ENCODE assay signal across 22 cellular contexts in the genomic region with DNA sequence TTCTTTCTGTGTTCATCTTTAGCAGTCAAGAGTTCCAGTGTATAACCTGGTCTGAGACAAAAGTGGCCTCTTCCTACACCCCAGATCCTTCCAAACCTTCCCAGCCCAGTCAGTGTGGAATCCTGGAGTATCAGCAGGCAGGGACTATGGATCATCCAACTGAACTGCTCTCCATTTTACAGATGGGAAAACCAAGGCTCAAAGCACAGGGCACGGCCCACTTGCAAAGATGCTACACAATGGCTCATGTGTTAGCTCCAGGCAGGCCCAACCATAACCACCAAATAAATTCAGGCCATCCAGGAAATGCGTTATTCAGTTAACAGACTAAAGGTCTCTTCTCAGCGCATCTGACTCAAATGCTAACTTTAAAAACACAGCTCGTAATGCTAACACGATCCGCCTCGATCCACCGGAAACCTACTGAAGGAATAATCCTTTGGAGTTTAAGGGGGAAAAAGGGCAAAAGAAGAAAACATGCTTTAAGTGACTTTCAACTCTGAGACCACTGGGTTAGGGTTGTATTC. TPM values are rescaled to one million over a fixed set of nuclear protein-coding genes. Genes with fewer than 3 reads are reported as not detected.
A peak's percentile ranks its signal among the peaks of the same experiment; 100 is the strongest.
DNase-seq lines count a peak whose midpoint lies in the region; ATAC-seq and TF ChIP-seq lines count a peak whose summit lies in the region.
"Had no signal": no experiment of that assay in that cellular context is flagged by ENCODE, and none has a peak within 500 bp of the region (broad histone marks: within the 10 kb centered on the region; RNA-seq: fewer than 3 reads in every experiment).

No MANE protein-coding gene starts in this region.

- peaks cover 9 to 20% of the 10 kb centered on the region in 2 experiments for H3K4me1 Mint-ChIP-seq in H9
- H3K4me1 Mint-ChIP-seq: CD14-positive monocyte had no signal

- H3K27ac Mint-ChIP-seq in H9 = no peak overlapping the region
- H3K27ac Mint-ChIP-seq: CD14-positive monocyte, mesothelial cell of epicardium had no signal

- no peaks in the 10 kb centered on the region for H3K36me3 ChIP-seq in smooth muscle cell (ENCODE audit: low read depth)
- H3K36me3 ChIP-seq: colonic mucosa, heart right ventricle, sigmoid colon, transverse colon had no signal

- no peaks in the 10 kb centered on the region for H4K20me1 ChIP-seq in H9 (ENCODE audit: control insufficient read depth, insufficient read depth, insufficient read length)
- H4K20me1 ChIP-seq in smooth muscle cell (ENCODE audit: low read depth) = no peaks in the 10 kb centered on the region

- H3F3A ChIP-seq in smooth muscle cell (ENCODE audit: low read depth) = peaks cover 20% of the 10 kb centered on the region

- H3K56ac ChIP-seq in H9 (ENCODE audit: insufficient read length, low read depth, low read length) = no peak overlapping the region

- WGBS in H9 (ENCODE audit: extremely low coverage, insufficient read length, low lambda C conversion rate) = no CpG with 5 or more reads among the region's 8 CpGs
- WGBS in smooth muscle cell (ENCODE audit: low lambda C conversion rate) = 49% methylated on average over 8 of the region's 8 CpGs

- H2BK120ac ChIP-seq in H9 (ENCODE audit: low read depth, low read length, poor library complexity, severe bottlenecking) = no peak overlapping the region

- TF ChIP-seq CTCF in H9 (conservative IDR thresholded peaks at IDR 0.05) (no peak), WI38 (IDR thresholded peaks at IDR 0.05; ENCODE audit: low read depth, low read length) (no peak), foreskin fibroblast (IDR thresholded peaks at IDR 0.05; ENCODE audit: low read depth, low read length) (no peak), smooth muscle cell (IDR thresholded peaks at IDR 0.05; ENCODE audit: borderline replicate concordance, insufficient read depth, poor library complexity, severe bottlenecking) (no peak)

- H3K4me3 ChIP-seq in WI38 (ENCODE audit: low read depth, low read length) (0 out of 2 replicates have a peak overlapping the region, but pooled peaks have one; percentile 0), foreskin fibroblast (ENCODE audit: low read depth in 1 of 2, low read length in 2 of 2) (peak overlapping the region; percentile 6 to 40), smooth muscle cell (peak overlapping the region; percentile 17)
- H3K4me3 ChIP-seq: colonic mucosa, heart right ventricle, sigmoid colon, transverse colon had no signal

- peaks cover 57% of the 10 kb centered on the region for H3K27me3 Mint-ChIP-seq in H9 (ENCODE audit: low read depth)

- no peak overlapping the region for H4K91ac ChIP-seq in H9 (ENCODE audit: insufficient read length, low read depth, low read length)

- H3K18ac ChIP-seq in H9 (ENCODE audit: insufficient read length, low read depth, low read length) = no peak overlapping the region

- DNase-seq in H9 (no peak), foreskin fibroblast (no peak), smooth muscle cell (lab: John Stamatoyannopoulos, UW; ENCODE audit: unreplicated experiment) (no peak), LoVo (ENCODE audit: low spot score) (no peak)
- DNase-seq: activated CD4-positive, alpha-beta T cell treated with anti-CD3 and anti-CD28 coated beads for 1 hour; activated effector memory CD4-positive, alpha-beta T cell treated with Interleukin-2 at 50 U/mL for 16 hours; amygdala; colonic mucosa; DND-41; heart right ventricle; KBM-7; NCI-H1436; SHP77 treated with DMSO at 0.1 percent for 48 hours; sigmoid colon; transverse colon had no signal

- no peaks in the 10 kb centered on the region for H3K23me2 ChIP-seq in H9 (ENCODE audit: insufficient read length, low read depth, low read length, poor library complexity, severe bottlenecking)

- no peak overlapping the region for H3K9ac ChIP-seq in H9 (ENCODE audit: extremely low read depth, insufficient read length, low read length)
- peak overlapping the region; percentile 89 for H3K9ac ChIP-seq in smooth muscle cell (ENCODE audit: low read depth)

- no peak overlapping the region for H2BK20ac ChIP-seq in H9 (ENCODE audit: low read depth, low read length, poor library complexity, severe bottlenecking)

- H3K36me3 Mint-ChIP-seq in H9 (ENCODE audit: insufficient read depth in 1 of 3, low read depth in 3 of 3) = no peaks in the 10 kb centered on the region
- H3K36me3 Mint-ChIP-seq: CD14-positive monocyte, mesothelial cell of epicardium had no signal

- no peak overlapping the region for H3T11ph ChIP-seq in H9 (ENCODE audit: low read length)

- ATAC-seq in esophagus mucosa (no peak), HG03565 (IDR thresholded peaks at IDR 0.05; ENCODE audit: unreplicated experiment) (no peak)
- ATAC-seq: heart right ventricle had no signal

- no peak overlapping the region for H2BK12ac ChIP-seq in H9 (ENCODE audit: insufficient read length, low read depth, low read length)

- no peaks in the 10 kb centered on the region for H3K79me1 ChIP-seq in H9 (ENCODE audit: insufficient read depth, low read depth, low read length, poor library complexity, severe bottlenecking)

- H3K4me2 ChIP-seq in H9 (ENCODE audit: insufficient read depth, insufficient read length, low read length) (no peak overlapping the region), smooth muscle cell (peak overlapping the region; percentile 71)

- no peaks in the 10 kb centered on the region for H3K9me3 Mint-ChIP-seq in H9
- H3K9me3 Mint-ChIP-seq: mesothelial cell of epicardium had no signal

- H3K79me2 ChIP-seq in H9 (ENCODE audit: insufficient read depth, low read length) (no peaks in the 10 kb centered on the region), smooth muscle cell (ENCODE audit: low read depth) (no peaks in the 10 kb centered on the region)

- no peak overlapping the region for H3K4me3 Mint-ChIP-seq in H9
- H3K4me3 Mint-ChIP-seq: CD14-positive monocyte, mesothelial cell of epicardium had no signal

- H2AFZ ChIP-seq in H9 (ENCODE audit: low read length) (no peak overlapping the region), smooth muscle cell (ENCODE audit: low read depth) (no peak overlapping the region)

- H3K4ac ChIP-seq in H9 (ENCODE audit: low read depth, low read length) = no peak overlapping the region

- H3K27ac ChIP-seq in H9 (ENCODE audit: insufficient read length, low read depth, low read length) = no peak overlapping the region
- peak overlapping the region; percentile 98 for H3K27ac ChIP-seq in smooth muscle cell (ENCODE audit: low read depth)
- H3K27ac ChIP-seq: colonic mucosa, heart right ventricle, sigmoid colon had no signal

- H3K23ac ChIP-seq in H9 (ENCODE audit: insufficient read length, low read depth, low read length) = no peak overlapping the region

- H2BK15ac ChIP-seq in H9 (ENCODE audit: low read depth, low read length) = no peak overlapping the region

- H4K5ac ChIP-seq in H9 (ENCODE audit: insufficient read length, low read depth, low read length) = peak overlapping the region; percentile 22

- H4K8ac ChIP-seq in H9 (replicated peaks; ENCODE audit: insufficient read length, low read depth, low read length) = no peak overlapping the region

- H3K27me3 ChIP-seq in H9 (ENCODE audit: insufficient read depth, low read length) = peaks cover 14% of the 10 kb centered on the region; the same call in 1 of the 2 replicates
- no peaks in the 10 kb centered on the region for H3K27me3 ChIP-seq in smooth muscle cell (ENCODE audit: low read depth)

- H2BK5ac ChIP-seq in H9 (ENCODE audit: insufficient read length, low read length) = no peak overlapping the region

- H3K14ac ChIP-seq in H9 (ENCODE audit: insufficient read depth, low read length) = no peak overlapping the region

- no peaks in the 10 kb centered on the region for H3K9me3 ChIP-seq in H9 (ENCODE audit: control insufficient read depth, low read depth, low read length)
- H3K9me3 ChIP-seq in smooth muscle cell (replicated peaks; ENCODE audit: low read depth) = no peaks in the 10 kb centered on the region
- H3K9me3 ChIP-seq: colonic mucosa, heart right ventricle, sigmoid colon, transverse colon had no signal

- H3K4me1 ChIP-seq in H9 (ENCODE audit: insufficient read depth, low read length) (no peaks in the 10 kb centered on the region), smooth muscle cell (ENCODE audit: low read depth) (peaks cover 30% of the 10 kb centered on the region)
- H3K4me1 ChIP-seq: colonic mucosa, heart right ventricle, sigmoid colon, transverse colon had no signal

- H2AK5ac ChIP-seq in H9 (ENCODE audit: insufficient read length, low read length) = no peak overlapping the region

RNA-seq across cellular contexts. Expression of gene GLIS1, which starts 7.1 kb away (rescaled TPM):
- total RNA-seq in H9 (2021) (0.11 and 0.28 TPM in 2 replicates), smooth muscle cell (0.36 and 1.1 TPM in 2 replicates), esophagus mucosa (0.20 TPM)
- polyA plus RNA-seq in smooth muscle cell = 4.9 and 6.2 TPM in 2 replicates
- total RNA-seq: T-helper 2 cell treated with Interferon-gamma antibody and Interleukin-4, amounts not matched to agents 100 ng/mL and 5 ng/mL, for 36 hours had no signal
- polyA plus RNA-seq: CD14-positive monocyte, keratinocyte had no signal
